Comparison of ENCODE assay signal across 8 cellular contexts in genomic region chr10:6145414-6145978, GRCh38. TPM values are rescaled to one million over a fixed set of nuclear protein-coding genes. Genes with fewer than 3 reads are reported as not detected.
DNase-seq lines count a peak whose midpoint lies in the region; ATAC-seq lines count a peak whose summit lies in the region.

No MANE protein-coding gene starts in this region.

- peak overlapping the region; percentile 83 for H3K4me3 Mint-ChIP-seq in activated T-helper 17 cell treated with anti-CD3 and anti-CD28 coated beads, Interleukin-2, amount 50 U/mL, for 72 hours
- peak overlapping the region; percentile 89 to 90 for H3K4me3 Mint-ChIP-seq in stimulated activated naive B cell treated with anti-CD40 and anti-IgM and Interleukin-4, amounts not matched to agents 10 μg/mL and 1 μg/mL and 100 μg/mL, for 72 hours

- DNase-seq in NCI-H1092 treated with DMSO at 0.1 percent for 48 hours (lab: John Stamatoyannopoulos, UW) (peak; percentile 9), NCI-H1092 (lab: John Stamatoyannopoulos, UW) (no peak), dermis blood vessel endothelial cell (no peak), HPDE6-E6E7 (ENCODE audit: extremely low spot score) (no peak)
- no peak for DNase-seq in stimulated activated naive B cell treated with anti-CD40 and anti-IgM and Interleukin-4, amounts not matched to agents 10 μg/mL and 1 μg/mL and 100 μg/mL, for 72 hours

- no peaks in the 10 kb centered on the region for H3K27me3 Mint-ChIP-seq in activated T-helper 17 cell treated with anti-CD3 and anti-CD28 coated beads, Interleukin-2, amount 50 U/mL, for 72 hours
- H3K27me3 Mint-ChIP-seq in stimulated activated naive B cell treated with anti-CD40 and anti-IgM and Interleukin-4, amounts not matched to agents 10 μg/mL and 1 μg/mL and 100 μg/mL, for 72 hours = peaks cover 0 to 17% of the 10 kb centered on the region in 2 donors

- peak overlapping the region; percentile 73 for H3K4me3 ChIP-seq in iPS-18a (ENCODE audit: low read length)

- peaks cover 32% of the 10 kb centered on the region for H3K27me3 ChIP-seq in iPS-18a (ENCODE audit: control insufficient read depth, insufficient read depth, low read length)

- peaks cover 70% of the 10 kb centered on the region for H3K36me3 Mint-ChIP-seq in activated T-helper 17 cell treated with anti-CD3 and anti-CD28 coated beads, Interleukin-2, amount 50 U/mL, for 72 hours (ENCODE audit: low read depth)
- peaks cover 8 to 26% of the 10 kb centered on the region in 2 donors for H3K36me3 Mint-ChIP-seq in stimulated activated naive B cell treated with anti-CD40 and anti-IgM and Interleukin-4, amounts not matched to agents 10 μg/mL and 1 μg/mL and 100 μg/mL, for 72 hours

- no peaks in the 10 kb centered on the region for H3K9me3 Mint-ChIP-seq in activated T-helper 17 cell treated with anti-CD3 and anti-CD28 coated beads, Interleukin-2, amount 50 U/mL, for 72 hours
- H3K9me3 Mint-ChIP-seq in stimulated activated naive B cell treated with anti-CD40 and anti-IgM and Interleukin-4, amounts not matched to agents 10 μg/mL and 1 μg/mL and 100 μg/mL, for 72 hours = no peaks in the 10 kb centered on the region

- H3K4me1 ChIP-seq in iPS-18a (ENCODE audit: control insufficient read depth, low read depth, low read length) = no peaks in the 10 kb centered on the region

- no peak for ATAC-seq in activated T-helper 17 cell treated with anti-CD3 and anti-CD28 coated beads, Interleukin-2, amount 50 U/mL, for 72 hours (replicated peaks)
- ATAC-seq in stimulated activated naive B cell treated with anti-CD40 and anti-IgM and Interleukin-4, amounts not matched to agents 10 μg/mL and 1 μg/mL and 100 μg/mL, for 72 hours (replicated peaks) = no peak
- ATAC-seq in HG02885 (IDR thresholded peaks at IDR 0.05; ENCODE audit: poor library complexity, unreplicated experiment) = no peak

- H3K9me3 ChIP-seq in iPS-18a (ENCODE audit: control insufficient read depth, low read depth, low read length) = no peaks in the 10 kb centered on the region

- H3K9ac ChIP-seq in iPS-18a (ENCODE audit: low read length) = peak overlapping the region; percentile 62

- no peaks in the 10 kb centered on the region for H3K36me3 ChIP-seq in iPS-18a (ENCODE audit: control insufficient read depth, low read depth, low read length)

- H3K27ac ChIP-seq in iPS-18a (ENCODE audit: low read length) = no peak overlapping the region

- H3K4me1 Mint-ChIP-seq in activated T-helper 17 cell treated with anti-CD3 and anti-CD28 coated beads, Interleukin-2, amount 50 U/mL, for 72 hours = peaks cover 49% of the 10 kb centered on the region
- H3K4me1 Mint-ChIP-seq in stimulated activated naive B cell treated with anti-CD40 and anti-IgM and Interleukin-4, amounts not matched to agents 10 μg/mL and 1 μg/mL and 100 μg/mL, for 72 hours = peaks cover 50 to 73% of the 10 kb centered on the region in 2 donors

- H3K27ac Mint-ChIP-seq in activated T-helper 17 cell treated with anti-CD3 and anti-CD28 coated beads, Interleukin-2, amount 50 U/mL, for 72 hours = peak overlapping the region; percentile 85
- H3K27ac Mint-ChIP-seq in stimulated activated naive B cell treated with anti-CD40 and anti-IgM and Interleukin-4, amounts not matched to agents 10 μg/mL and 1 μg/mL and 100 μg/mL, for 72 hours = peak overlapping the region; percentile 81

RNA-seq across cellular contexts. Expression of gene RBM17, which starts 56.7 kb away (rescaled TPM):
- total RNA-seq in activated T-helper 17 cell treated with anti-CD3 and anti-CD28 coated beads, Interleukin-2, amount 50 U/mL, for 72 hours = 100 to 1,000 TPM; 157 to 253 TPM
- total RNA-seq in dermis blood vessel endothelial cell = 65.3 and 67.9 TPM in 2 replicates

RNA-seq across cellular contexts. Expression of gene PFKFB3, which starts 57.2 kb away (rescaled TPM):
- 100 to 1,000 TPM; 157 to 310 TPM for total RNA-seq in activated T-helper 17 cell treated with anti-CD3 and anti-CD28 coated beads, Interleukin-2, amount 50 U/mL, for 72 hours
- total RNA-seq in dermis blood vessel endothelial cell = 30.1 and 35.3 TPM in 2 replicates
